22 cellular contexts compared by ENCODE assay signal in genomic region chr1:186059752-186060151, GRCh38.
DNase-seq lines count a peak whose midpoint lies in the region; ATAC-seq and TF ChIP-seq lines count a peak whose summit lies in the region.
"Had no signal": no experiment of that assay in that cellular context is flagged by ENCODE, and none has a peak within 500 bp of the region (broad histone marks: within the 10 kb centered on the region; RNA-seq: fewer than 3 reads in every experiment).

No MANE protein-coding gene starts in this region.

- H3K9me3 ChIP-seq in adipocyte (ENCODE audit: control insufficient read depth, low read length) (no peaks in the 10 kb centered on the region), stomach (no peaks in the 10 kb centered on the region), MG63 (no peaks in the 10 kb centered on the region)
- H3K9me3 ChIP-seq: adrenal gland, prostate gland, tibial nerve had no signal

- no peak for TF ChIP-seq EP300 in stomach (IDR thresholded peaks at IDR 0.05)

- H3K27ac ChIP-seq in foreskin keratinocyte = no peak overlapping the region
- peak overlapping the region in 11 of 21 experiments; percentile 10 to 70 (median 39) for H3K27ac ChIP-seq in skin epidermis
- no peak overlapping the region for H3K27ac ChIP-seq in stomach
- H3K27ac ChIP-seq: adrenal gland, C4-2B, hepatocyte, tibial nerve, WERI-Rb-1 had no signal

- DNase-seq in DMS79 (lab: John Stamatoyannopoulos, UW) (peak; percentile 2), adipocyte (ENCODE audit: low read depth) (no peak), foreskin keratinocyte (peak in 1 of 2 donors; percentile 70), germinal center (ENCODE audit: low spot score) (no peak), stomach (no peak), MG63 (no peak)
- DNase-seq: activated CD4-positive, alpha-beta T cell treated with anti-CD3 and anti-CD28 coated beads for 48 hours; activated T-cell treated with anti-CD3 and anti-CD28 coated beads, Interleukin-2, amount 50 U/mL, for 4 hours; adrenal gland; EL; HFFc6; left colon; naive B cell; SIG-M5; stimulated activated naive CD8-positive, alpha-beta T cell treated with anti-CD3 and anti-CD28 coated beads, Interleukin-15, Interleukin-2, amounts not matched to agents 100 U/mL and 50 U/mL, for 24 hours; T1000; WERI-Rb-1 had no signal

- H3K27me3 ChIP-seq in adipocyte (replicated peaks; ENCODE audit: control insufficient read depth, insufficient read depth, low read length) (no peaks in the 10 kb centered on the region), foreskin keratinocyte (no peaks in the 10 kb centered on the region), stomach (no peaks in the 10 kb centered on the region), MG63 (no peaks in the 10 kb centered on the region; the same call in none of the 2 replicates)
- H3K27me3 ChIP-seq: adrenal gland, hepatocyte, tibial nerve had no signal

- H3K36me3 ChIP-seq in adipocyte (ENCODE audit: control insufficient read depth, insufficient read depth, low read length, severe bottlenecking) (no peaks in the 10 kb centered on the region), stomach (no peaks in the 10 kb centered on the region), MG63 (no peaks in the 10 kb centered on the region)
- H3K36me3 ChIP-seq: adrenal gland, prostate gland, tibial nerve, WERI-Rb-1 had no signal

- no peak for TF ChIP-seq POLR2A in stomach (IDR thresholded peaks at IDR 0.05)

- H3K4me3 ChIP-seq in adipocyte (ENCODE audit: low read length) (peak overlapping the region; percentile 62), skin epidermis (no peak overlapping the region), stomach (no peak overlapping the region), MG63 (no peak overlapping the region)
- H3K4me3 ChIP-seq: adrenal gland, hepatocyte, prostate gland, tibial nerve had no signal

- 74 to 84% (median 76%) methylated on average over 4 of the region's 4 CpGs for WGBS in stomach, 5 donors

- no peak overlapping the region for H3K9ac ChIP-seq in adipocyte (ENCODE audit: low read length)

- no peak for TF ChIP-seq CTCF in foreskin keratinocyte (conservative IDR thresholded peaks at IDR 0.05)
- no peak for TF ChIP-seq CTCF in stomach (IDR thresholded peaks at IDR 0.05)

- intact Hi-C loops in stomach (cut with DNase I; ENCODE audit: low total_unique reads) = no loop called here

- H3K4me1 ChIP-seq in adipocyte (ENCODE audit: control insufficient read depth, insufficient read depth, low read length) (peaks cover 16% of the 10 kb centered on the region), foreskin keratinocyte (peaks cover 16% of the 10 kb centered on the region), stomach (no peaks in the 10 kb centered on the region)
- H3K4me1 ChIP-seq: adrenal gland, prostate gland, tibial nerve had no signal

- peak; percentile 50 for ATAC-seq in foreskin keratinocyte
- ATAC-seq: activated T-cell treated with anti-CD3 and anti-CD28 coated beads, Interleukin-2, amount 50 U/mL, for 4 hours; left colon; stimulated activated naive CD8-positive, alpha-beta T cell treated with anti-CD3 and anti-CD28 coated beads, Interleukin-15, Interleukin-2, amounts not matched to agents 100 U/mL and 50 U/mL, for 24 hours had no signal

Comparison
In these comparisons a context has a peak if more than half of its experiments do, and no peak if none do; other contexts are left out.
1. H3K27ac ChIP-seq: peak in skin epidermis (11 of 21); none in foreskin keratinocyte (single experiment) and stomach (0 of 5).